ENCODE assay signal across 17 cellular contexts in the genomic region with DNA sequence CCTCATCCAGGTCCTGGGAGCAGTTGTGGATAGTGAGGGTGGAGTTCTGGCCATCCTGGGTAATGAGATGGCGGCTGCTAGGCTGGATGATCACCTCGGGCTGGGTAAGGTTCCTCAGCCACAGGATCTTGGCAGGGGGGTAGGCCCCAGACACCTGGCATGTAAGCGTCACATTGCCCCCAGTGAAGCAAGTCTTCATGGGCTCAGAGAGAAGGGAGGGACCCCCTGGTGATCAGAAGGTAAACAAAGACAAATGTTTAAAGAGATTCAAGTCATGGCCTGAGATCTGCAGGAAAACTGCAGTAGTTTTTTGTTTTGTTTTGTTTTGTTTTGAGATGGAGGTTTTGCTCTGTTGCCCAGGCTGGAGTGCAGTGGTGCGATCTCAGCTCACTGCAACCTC. TPM values are rescaled to one million over a fixed set of nuclear protein-coding genes. Genes with fewer than 3 reads are reported as not detected.
A peak's percentile ranks its signal among the peaks of the same experiment; 100 is the strongest.
DNase-seq lines count a peak whose midpoint lies in the region; ATAC-seq and TF ChIP-seq lines count a peak whose summit lies in the region.
"Had no signal": no experiment of that assay in that cellular context is flagged by ENCODE, and none has a peak within 500 bp of the region (broad histone marks: within the 10 kb centered on the region; RNA-seq: fewer than 3 reads in every experiment).

No MANE protein-coding gene starts in this region.

- H3K9me3 ChIP-seq in endodermal cell (ENCODE audit: control insufficient read depth, low read length) = no peaks in the 10 kb centered on the region

- H3F3A ChIP-seq in GM23338 (replicated peaks; ENCODE audit: low read depth) = peaks cover 20% of the 10 kb centered on the region

- H3K36me3 ChIP-seq in GM23338 (ENCODE audit: insufficient read depth) (peaks cover 45% of the 10 kb centered on the region), endodermal cell (ENCODE audit: control insufficient read depth, insufficient read depth, low read length) (peaks cover 20% of the 10 kb centered on the region)

- peaks cover 5% of the 10 kb centered on the region for H3K27me3 Mint-ChIP-seq in GM23338 (ENCODE audit: insufficient read depth, low read depth, poor library complexity)
- no peaks in the 10 kb centered on the region for H3K27me3 Mint-ChIP-seq in endodermal cell (ENCODE audit: insufficient read depth)

- H3K36me3 Mint-ChIP-seq in GM23338 (ENCODE audit: low read depth) (peaks cover 70% of the 10 kb centered on the region), endodermal cell (ENCODE audit: low read depth) (peaks cover 47% of the 10 kb centered on the region)
- H3K36me3 Mint-ChIP-seq: CD4-positive, CD25-positive, alpha-beta regulatory T cell had no signal

- no peaks in the 10 kb centered on the region for H3K4me1 ChIP-seq in GM23338 (ENCODE audit: insufficient read depth)
- H3K4me1 ChIP-seq in endodermal cell (ENCODE audit: control insufficient read depth, insufficient read depth, low read length) = peaks cover 7% of the 10 kb centered on the region

- no peaks in the 10 kb centered on the region for H3K27me3 ChIP-seq in GM23338 (ENCODE audit: insufficient read depth)
- H3K27me3 ChIP-seq in endodermal cell (ENCODE audit: control insufficient read depth, insufficient read depth, low read length, poor library complexity, severe bottlenecking) = no peaks in the 10 kb centered on the region

- H3K4me3 Mint-ChIP-seq in GM23338 = no peak overlapping the region
- H3K4me3 Mint-ChIP-seq in endodermal cell = no peak overlapping the region
- H3K4me3 Mint-ChIP-seq: CD4-positive, CD25-positive, alpha-beta regulatory T cell; HFFc6; T-helper 1 cell treated with Interleukin-12 subunit alpha and Interleukin-12 subunit beta and Interleukin-4 antibody, amounts not matched to agents 30 μg/mL and 1 μg/mL, for 36 hours had no signal

- no peaks in the 10 kb centered on the region for H3K9me2 ChIP-seq in GM23338 (ENCODE audit: insufficient read depth)

- H3K27ac ChIP-seq in GM23338 (ENCODE audit: low read depth) (0 out of 2 replicates have a peak overlapping the region, but pooled peaks have one; percentile 66), endodermal cell (ENCODE audit: low read depth, low read length) (no peak overlapping the region)

- 95% methylated on average over 4 of the region's 4 CpGs for WGBS in endodermal cell (ENCODE audit: insufficient coverage in 1 of 2, insufficient read length in 1 of 2), 2 experiments

- ATAC-seq in GM23338 (peak; percentile 35; the same call in 1 of the 3 replicates), HG03066 (IDR thresholded peaks at IDR 0.05; ENCODE audit: low read depth, unreplicated experiment) (peak; percentile 41), GM21528 (IDR thresholded peaks at IDR 0.05; ENCODE audit: low FRiP score, unreplicated experiment) (no peak)

- no peak overlapping the region for H3K4me3 ChIP-seq in GM23338
- no peak overlapping the region for H3K4me3 ChIP-seq in endodermal cell (ENCODE audit: low read length)

- 0 out of 2 replicates have a peak overlapping the region, but pooled peaks have one; percentile 45 for H3K27ac Mint-ChIP-seq in GM23338
- H3K27ac Mint-ChIP-seq in endodermal cell = peak overlapping the region; percentile 37
- H3K27ac Mint-ChIP-seq: HFFc6; T-helper 1 cell treated with Interleukin-12 subunit alpha and Interleukin-12 subunit beta and Interleukin-4 antibody, amounts not matched to agents 30 μg/mL and 1 μg/mL, for 36 hours had no signal

- H2AFZ ChIP-seq in GM23338 = no peak overlapping the region

- 0 out of 3 replicates have a peak, but pooled peaks cover 2% of the 10 kb centered on the region for H3K4me1 Mint-ChIP-seq in GM23338
- peaks cover 16% of the 10 kb centered on the region for H3K4me1 Mint-ChIP-seq in endodermal cell

- no peaks in the 10 kb centered on the region; the same call in 1 of the 2 replicates for H4K20me1 ChIP-seq in GM23338 (replicated peaks; ENCODE audit: insufficient read depth)

- no peak overlapping the region for H3K4me2 ChIP-seq in GM23338

- TF ChIP-seq CTCF in GM23338 (conservative IDR thresholded peaks at IDR 0.05; ENCODE audit: low read depth in 2 of 2) (no peak), endodermal cell (conservative IDR thresholded peaks at IDR 0.05) (no peak)

- no peak overlapping the region for H3K9ac ChIP-seq in endodermal cell (ENCODE audit: extremely low read depth, low read length, poor library complexity, severe bottlenecking)

- no peaks in the 10 kb centered on the region for H3K79me2 ChIP-seq in GM23338 (replicated peaks; ENCODE audit: insufficient read depth)

- DNase-seq in GM23338 (ENCODE audit: low spot score) (no peak), endodermal cell (no peak), amygdala (lab: John Stamatoyannopoulos, UW) (no peak), SHP77 (lab: John Stamatoyannopoulos, UW) (no peak), DMS53 (lab: John Stamatoyannopoulos, UW) (no peak)
- DNase-seq: CD4-positive, CD25-positive, alpha-beta regulatory T cell; COR-L47; DMS79 treated with DMSO at 0.1 percent for 48 hours; HFFc6; Kasumi-1; NCI-H1694; NCI-H2081; NCI-H446; NCI-H526 had no signal

- H3K9me3 Mint-ChIP-seq in GM23338 (no peaks in the 10 kb centered on the region; the same call in 2 of the 3 replicates), endodermal cell (no peaks in the 10 kb centered on the region)
- H3K9me3 Mint-ChIP-seq: T-helper 1 cell treated with Interleukin-12 subunit alpha and Interleukin-12 subunit beta and Interleukin-4 antibody, amounts not matched to agents 30 μg/mL and 1 μg/mL, for 36 hours had no signal

TF ChIP-seq in GM23338, 12 proteins besides CTCF, POLR2A, EP300 and RAD21 (continues in another document):
- TF ChIP-seq REST (IDR thresholded peaks at IDR 0.05; ENCODE audit: unreplicated experiment) = no peak
- TF ChIP-seq JUNB (IDR thresholded peaks at IDR 0.05; ENCODE audit: unreplicated experiment) = no peak

RNA-seq across cellular contexts. Expression of gene WSB2, which starts 12.8 kb away (rescaled TPM):
- total RNA-seq in GM23338 (2014; rRNA removed; shearing (Covaris generic)) = 53.2 and 60.8 TPM in 2 replicates
- polyA plus RNA-seq in GM23338 (2016; fragmentation: Nextera tagmentation; extraction: Ambion mirVana) = 36.6 and 38.8 TPM in 2 replicates
- total RNA-seq in endodermal cell = 10 to 100 TPM; 60.7 to 61.7 TPM
- polyA plus RNA-seq in endodermal cell (2013, experiment 1 of 2) = 54.5 TPM
- polyA plus RNA-seq in endodermal cell (2013, experiment 2 of 2) = 62.1 TPM

RNA-seq across cellular contexts. Expression of gene VSIG10, which starts 30.0 kb away (rescaled TPM):
- 87.5 and 98.5 TPM in 2 replicates for total RNA-seq in GM23338 (2014; rRNA removed; shearing (Covaris generic))
- 48.1 and 52.1 TPM in 2 replicates for polyA plus RNA-seq in GM23338 (2016; fragmentation: Nextera tagmentation; extraction: Ambion mirVana)
- total RNA-seq in endodermal cell = 10 to 100 TPM; 35.4 to 43.8 TPM
- polyA plus RNA-seq in endodermal cell (2013, experiment 1 of 2) = 19.1 TPM
- 18.8 TPM for polyA plus RNA-seq in endodermal cell (2013, experiment 2 of 2)

RNA-seq across cellular contexts. Expression of gene RFC5, which starts 57.3 kb away (rescaled TPM):
- total RNA-seq in GM23338 (2014; rRNA removed; shearing (Covaris generic)) = 53.2 and 56.4 TPM in 2 replicates
- polyA plus RNA-seq in GM23338 (2016; fragmentation: Nextera tagmentation; extraction: Ambion mirVana) = 35.0 and 35.1 TPM in 2 replicates
- 10 to 100 TPM; 32.2 to 46.2 TPM for total RNA-seq in endodermal cell
- 56.0 TPM for polyA plus RNA-seq in endodermal cell (2013, experiment 1 of 2)
- 48.0 TPM for polyA plus RNA-seq in endodermal cell (2013, experiment 2 of 2)
